Comparison of ENCODE assay signal across 15 cellular contexts in genomic region chr10:37865957-37866671, GRCh38.
A peak's percentile ranks its signal among the peaks of the same experiment; 100 is the strongest.
DNase-seq lines count a peak whose midpoint lies in the region; ATAC-seq and TF ChIP-seq lines count a peak whose summit lies in the region.
"Had no signal": no experiment of that assay in that cellular context is flagged by ENCODE, and none has a peak within 500 bp of the region (broad histone marks: within the 10 kb centered on the region; RNA-seq: fewer than 3 reads in every experiment).

No MANE protein-coding gene starts in this region.

- H3K36me3 ChIP-seq in rectal smooth muscle tissue (ENCODE audit: control insufficient read depth, insufficient read depth, low read length) = no peaks in the 10 kb centered on the region
- H3K36me3 ChIP-seq: left ventricle myocardium inferior, SJSA1 had no signal

- ATAC-seq in GM18868 (IDR thresholded peaks at IDR 0.05; ENCODE audit: unreplicated experiment) = peak; percentile 55
- peak; percentile 53 for ATAC-seq in HG02678 (IDR thresholded peaks at IDR 0.05; ENCODE audit: unreplicated experiment)
- ATAC-seq: stimulated activated effector memory CD8-positive, alpha-beta T cell treated with anti-CD3 and anti-CD28 coated beads, Interleukin-12 subunit alpha, Interleukin-12 subunit beta, amount 100 ng/mL, for 72 hours had no signal

- no peak overlapping the region for H3K4me3 ChIP-seq in rectal smooth muscle tissue (ENCODE audit: low read length)
- H3K4me3 ChIP-seq: left ventricle myocardium inferior, SJSA1 had no signal

- no peak for TF ChIP-seq CTCF in GM10266 (IDR thresholded peaks at IDR 0.05; ENCODE audit: control insufficient read depth, insufficient read depth, low read depth, missing control alignments)

- H3K27me3 ChIP-seq in rectal smooth muscle tissue (ENCODE audit: control insufficient read depth, insufficient read depth, low read length) = no peaks in the 10 kb centered on the region
- H3K27me3 ChIP-seq: SJSA1 had no signal

- H3K9ac ChIP-seq in rectal smooth muscle tissue (ENCODE audit: low read length) = no peak overlapping the region

- peak overlapping the region; percentile 38 for H3K27ac ChIP-seq in rectal smooth muscle tissue (ENCODE audit: low read depth, low read length)
- H3K27ac ChIP-seq: left ventricle myocardium inferior, SJSA1 had no signal

- DNase-seq in NAMALWA (ENCODE audit: low spot score) (peak; percentile 50), GM10266 (ENCODE audit: extremely low spot score) (no peak), KG1 (lab: John Stamatoyannopoulos, UW) (no peak), UCSD-AML1 (lab: John Stamatoyannopoulos, UW; ENCODE audit: unreplicated experiment) (no peak)
- no peak for DNase-seq in stimulated activated CD4-positive, alpha-beta T cell treated with anti-CD3 and anti-CD28 coated beads, Interleukin-15, amount 100 ng/mL, for 24 hours
- DNase-seq: activated CD4-positive, CD25-positive, alpha-beta regulatory T cell treated with anti-CD3 and anti-CD28 coated beads, Interleukin-2, amount 50 U/mL, for 72 hours; activated T-cell treated with anti-CD3 and anti-CD28 coated beads, Interleukin-2, amount 50 U/mL, for 1 hour; CD4-positive, alpha-beta memory T cell; left ventricle myocardium inferior; NCI-H2227 treated with DMSO at 0.1 percent for 48 hours had no signal

- peaks cover 9% of the 10 kb centered on the region for H3K4me1 ChIP-seq in rectal smooth muscle tissue (ENCODE audit: control insufficient read depth, insufficient read depth, low read length)
- H3K4me1 ChIP-seq: left ventricle myocardium inferior, SJSA1 had no signal
